9 cellular contexts compared by ENCODE assay signal in genomic region chr7:131026297-131027003, GRCh38.
DNase-seq lines count a peak whose midpoint lies in the region; ATAC-seq and TF ChIP-seq lines count a peak whose summit lies in the region.
"Had no signal": no experiment of that assay in that cellular context is flagged by ENCODE, and none has a peak within 500 bp of the region (broad histone marks: within the 10 kb centered on the region; RNA-seq: fewer than 3 reads in every experiment).

No MANE protein-coding gene starts in this region.

- ATAC-seq in gastrocnemius medialis, result peak in 1 of 2 donors; percentile 39

- H3K4me3 ChIP-seq in HL-60 (replicated peaks; ENCODE audit: insufficient read depth, low read length) (no peak overlapping the region), astrocyte of the spinal cord (ENCODE audit: low read depth, low read length) (no peak overlapping the region), gastrocnemius medialis (no peak overlapping the region)
- H3K4me3 ChIP-seq: BLaER1 treated with 17β-estradiol and CSF1 and Interleukin-3, amounts not matched to agents 10 nM and 100 nM had no signal

- DNase-seq in SIG-M5 treated with dmso at 0.1 percent for 504 hours (lab: John Stamatoyannopoulos, UW; ENCODE audit: unreplicated experiment), result peak; percentile 60
- no peak for DNase-seq in SIG-M5 (lab: John Stamatoyannopoulos, UW)
- peak; percentile 61 to 74 for DNase-seq in HL-60 (ENCODE audit: low read depth in 1 of 2, low spot score in 1 of 2)
- DNase-seq in astrocyte of the spinal cord (ENCODE audit: low read depth, low spot score), result peak; percentile 61
- no peak for DNase-seq in gastrocnemius medialis
- DNase-seq in NCI-H2081 treated with DMSO at 0.1 percent for 48 hours (lab: John Stamatoyannopoulos, UW), result no peak
- DNase-seq in foreskin melanocyte, result no peak
- no peak for DNase-seq in activated CD4-positive, alpha-beta T cell treated with anti-CD3 and anti-CD28 coated beads for 4 hours

- H3K27ac ChIP-seq in HL-60 (replicated peaks) (peak overlapping the region; percentile 55), gastrocnemius medialis (peak overlapping the region; percentile 12 to 56 (median 38))

- in situ Hi-C loops in astrocyte of the spinal cord (cut with HindIII; ENCODE audit: low sequenced_read_pairs), result no loop called here
- in situ Hi-C loops in gastrocnemius medialis (cut with MboI; ENCODE audit: low sequenced_read_pairs in 4 of 4), result loop anchor here in 2 of 4 donors (25.0 kb wide), 2 partner anchors 139 to 164 kb away; no protein-coding TSS in a partner anchor

- TF ChIP-seq CTCF in HL-60 (IDR thresholded peaks at IDR 0.05; ENCODE audit: insufficient read depth, low read length), result no peak
- no peak for TF ChIP-seq CTCF in astrocyte of the spinal cord (IDR thresholded peaks at IDR 0.05; ENCODE audit: low read depth, low read length)
- TF ChIP-seq CTCF in gastrocnemius medialis (IDR thresholded peaks at IDR 0.05 in 4 of 5, conservative IDR thresholded peaks at IDR 0.05 in 1 of 5), result no peak

- H3K9me3 ChIP-seq in gastrocnemius medialis, result no peaks in the 10 kb centered on the region

- no peak for TF ChIP-seq POLR2A in gastrocnemius medialis (IDR thresholded peaks at IDR 0.05)

- H3K27me3 ChIP-seq in HL-60 (ENCODE audit: insufficient read depth, poor library complexity, severe bottlenecking) (no peaks in the 10 kb centered on the region), gastrocnemius medialis (no peaks in the 10 kb centered on the region)
- H3K27me3 ChIP-seq: BLaER1 treated with 17β-estradiol and CSF1 and Interleukin-3, amounts not matched to agents 10 nM and 100 nM had no signal

- intact Hi-C loops in gastrocnemius medialis (cut with DNase I; ENCODE audit: low total_unique reads), result loop anchor here (5.0 kb wide), 1 partner anchor 69 kb away; no protein-coding TSS in a partner anchor

- peaks cover 0 to 18% of the 10 kb centered on the region in 2 donors for H3K36me3 ChIP-seq in gastrocnemius medialis

- H3K4me1 ChIP-seq in gastrocnemius medialis, result peaks cover 96 to 97% of the 10 kb centered on the region in 2 donors

Comparison
In these comparisons a context has a peak if more than half of its experiments do, and no peak if none do; other contexts are left out.
1. DNase-seq: peak in SIG-M5 treated with dmso at 0.1 percent for 504 hours (single experiment), HL-60 (2 of 2) and astrocyte of the spinal cord (single experiment); none in SIG-M5 (single experiment), gastrocnemius medialis (0 of 2), NCI-H2081 treated with DMSO at 0.1 percent for 48 hours (single experiment), foreskin melanocyte (single experiment) and activated CD4-positive, alpha-beta T cell treated with anti-CD3 and anti-CD28 coated beads for 4 hours (0 of 2).